Comparison of ENCODE assay signal across 8 cellular contexts in the genomic region with DNA sequence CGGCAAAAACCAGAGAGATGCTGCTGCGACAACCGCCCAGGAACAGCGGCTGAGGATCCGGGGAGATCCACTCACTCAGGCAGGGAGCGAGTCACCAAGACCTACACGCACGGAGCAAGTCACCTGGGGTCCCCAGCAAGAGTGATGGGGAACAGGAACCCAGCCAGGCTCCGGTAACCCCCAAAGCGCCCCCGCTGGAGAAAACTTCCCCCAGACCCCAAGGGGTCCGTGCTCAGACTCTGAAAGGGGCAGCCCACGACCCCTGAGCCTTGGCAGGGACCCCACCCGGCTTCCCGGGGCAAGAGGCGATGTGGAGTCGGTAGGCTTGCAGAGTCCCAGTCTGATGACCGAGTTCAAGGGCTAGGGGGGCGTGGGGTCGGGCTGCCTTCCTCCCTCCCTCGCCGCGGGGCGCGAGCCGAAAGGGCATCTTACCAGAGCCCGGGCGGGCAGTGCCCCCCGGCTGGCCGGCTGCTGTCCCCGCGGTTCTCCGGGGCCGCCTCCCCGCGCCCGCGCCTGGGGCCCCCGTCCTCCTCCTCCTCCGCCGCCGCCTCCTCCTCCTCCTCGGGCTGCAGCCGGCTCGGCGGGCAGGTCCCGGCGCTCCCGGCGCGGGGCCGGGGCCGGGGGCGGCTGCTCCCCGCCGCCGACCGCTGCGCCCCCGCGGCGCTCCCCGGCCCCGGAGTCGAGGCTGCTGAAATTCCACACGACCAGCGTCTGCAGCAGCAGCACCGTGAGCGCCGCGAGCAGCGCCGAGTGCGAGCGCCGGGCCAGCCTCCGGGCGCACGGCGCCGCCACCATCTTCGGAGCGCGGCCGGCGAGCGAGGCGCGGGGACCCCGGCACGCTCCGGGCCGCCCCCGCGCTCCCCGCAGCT. TPM values are rescaled to one million over a fixed set of nuclear protein-coding genes. Genes with fewer than 3 reads are reported as not detected.
A peak's percentile ranks its signal among the peaks of the same experiment; 100 is the strongest.
DNase-seq lines count a peak whose midpoint lies in the region; ATAC-seq and TF ChIP-seq lines count a peak whose summit lies in the region.

No MANE protein-coding gene starts in this region.

- no peak for TF ChIP-seq POLR2A in suprapubic skin (IDR thresholded peaks at IDR 0.05)

- H3K4me3 Mint-ChIP-seq in T-helper 17 cell (peak overlapping the region; percentile 99), chondrocyte (ENCODE audit: unreplicated experiment) (peak overlapping the region; percentile 84)

- peak; percentile 57 for ATAC-seq in T-helper 17 cell
- ATAC-seq in lung (ENCODE audit: insufficient read depth, low FRiP score): no peak
- no peak for ATAC-seq in GM21737 (IDR thresholded peaks at IDR 0.05; ENCODE audit: unreplicated experiment)
- ATAC-seq in HG03175 (IDR thresholded peaks at IDR 0.05; ENCODE audit: unreplicated experiment): no peak

- 0 to 1% methylated on average over 51 to 96 of the region's 96 CpGs for WGBS in lung, 2 donors
- 0% methylated on average over 7 of the region's 96 CpGs for WGBS in suprapubic skin

- H3K27me3 ChIP-seq in lung (ENCODE audit: control insufficient read depth, insufficient read depth) (no peaks in the 10 kb centered on the region), suprapubic skin (no peaks in the 10 kb centered on the region)

- DNase-seq in GM12865 (ENCODE audit: low read depth): no peak
- peak in 1 of 3 donors; percentile 28 for DNase-seq in T-helper 17 cell
- no peak for DNase-seq in chondrocyte (ENCODE audit: low spot score)
- no peak for DNase-seq in lung (ENCODE audit: low spot score)
- DNase-seq in suprapubic skin (ENCODE audit: low spot score in 2 of 2): no peak
- no peak for DNase-seq in mucosa of gallbladder (ENCODE audit: low spot score)

- H3K27ac Mint-ChIP-seq in T-helper 17 cell: peak overlapping the region; percentile 98
- peak overlapping the region; percentile 83 for H3K27ac Mint-ChIP-seq in chondrocyte (ENCODE audit: unreplicated experiment)

- H3K4me1 ChIP-seq in lung (ENCODE audit: control insufficient read depth in 2 of 2, insufficient read depth in 2 of 2, low read length in 2 of 2): peaks cover 0 to 4% of the 10 kb centered on the region in 2 donors
- peaks cover 43% of the 10 kb centered on the region for H3K4me1 ChIP-seq in suprapubic skin

- no peak for TF ChIP-seq CTCF in GM12865 (IDR thresholded peaks at IDR 0.05; ENCODE audit: insufficient read depth, low read depth, low read length, missing control alignments)
- no peak for TF ChIP-seq CTCF in chondrocyte (IDR thresholded peaks at IDR 0.05)
- no peak for TF ChIP-seq CTCF in lung (IDR thresholded peaks at IDR 0.05; ENCODE audit: control extremely low read depth, extremely low read depth)
- no peak for TF ChIP-seq CTCF in suprapubic skin (IDR thresholded peaks at IDR 0.05)

- no peaks in the 10 kb centered on the region for H3K9me3 Mint-ChIP-seq in chondrocyte (ENCODE audit: low read depth)

- peak overlapping the region; percentile 67 for H3K4me3 ChIP-seq in GM12865 (ENCODE audit: low read depth, low read length)
- peak overlapping the region; percentile 58 for H3K4me3 ChIP-seq in lung
- peak overlapping the region; percentile 73 for H3K4me3 ChIP-seq in suprapubic skin

- H3K27me3 Mint-ChIP-seq in T-helper 17 cell (no peaks in the 10 kb centered on the region), chondrocyte (ENCODE audit: low read depth) (peaks cover 14% of the 10 kb centered on the region)

- H3K9me3 ChIP-seq in T-helper 17 cell (ENCODE audit: control insufficient read depth, low read length, poor library complexity, severe bottlenecking) (no peaks in the 10 kb centered on the region), lung (ENCODE audit: control insufficient read depth in 2 of 2, insufficient read depth in 1 of 2, low read length in 1 of 2) (no peaks in the 10 kb centered on the region), suprapubic skin (no peaks in the 10 kb centered on the region)

- H3K36me3 Mint-ChIP-seq in T-helper 17 cell (ENCODE audit: low read depth) (peaks cover 5% of the 10 kb centered on the region), chondrocyte (ENCODE audit: low read depth) (no peaks in the 10 kb centered on the region)

- H3K4me1 Mint-ChIP-seq in T-helper 17 cell (peaks cover 60% of the 10 kb centered on the region), chondrocyte (ENCODE audit: low read depth) (peaks cover 52% of the 10 kb centered on the region)

- no peak for TF ChIP-seq EP300 in suprapubic skin (IDR thresholded peaks at IDR 0.05)

- H3K27ac ChIP-seq in lung (ENCODE audit: low read depth in 1 of 2, low read length in 1 of 2) (no peak overlapping the region), suprapubic skin (peak overlapping the region; percentile 89)

- H3K36me3 ChIP-seq in lung (ENCODE audit: control insufficient read depth in 2 of 2, insufficient read depth in 2 of 2, low read length in 2 of 2) (no peaks in the 10 kb centered on the region), suprapubic skin (no peaks in the 10 kb centered on the region)

RNA-seq across cellular contexts. Expression of a gene that starts 0.5 kb away (rescaled TPM):
- total RNA-seq in T-helper 17 cell (10 to 100 TPM; 33.8 to 57.3 TPM), chondrocyte (17.6 to 20.4 TPM (median 18.7 TPM) in 3 replicates), lung (10 to 100 TPM; 10.1 to 11.5 TPM), suprapubic skin (10 to 100 TPM; 23.5 to 30.6 (median 25.7) TPM), mucosa of gallbladder (8.6 TPM)
- polyA plus RNA-seq in lung: 1 to 10 TPM; 1.4 to 3.7 TPM
